Comparison of ENCODE assay signal across 15 cellular contexts in genomic region chr10:31359979-31360378, GRCh38. TPM values are rescaled to one million over a fixed set of nuclear protein-coding genes. Genes with fewer than 3 reads are reported as not detected.
DNase-seq lines count a peak whose midpoint lies in the region; ATAC-seq and TF ChIP-seq lines count a peak whose summit lies in the region.
"Had no signal": no experiment of that assay in that cellular context is flagged by ENCODE, and none has a peak within 500 bp of the region (broad histone marks: within the 10 kb centered on the region; RNA-seq: fewer than 3 reads in every experiment).

No MANE protein-coding gene starts in this region.

- no peaks in the 10 kb centered on the region for H3K27me3 Mint-ChIP-seq in stimulated activated naive B cell treated with anti-CD40 and anti-IgM and Interleukin-4, amounts not matched to agents 10 μg/mL and 1 μg/mL and 100 μg/mL, for 72 hours
- H3K27me3 Mint-ChIP-seq: activated CD4-positive, alpha-beta T cell treated with anti-CD3 and anti-CD28 coated beads, Interleukin-2, amount 10 ng/mL, durations not matched to agents 24 days and 14 days had no signal

- H3K4me3 ChIP-seq in lower lobe of right lung (no peak overlapping the region), mucosa of descending colon (no peak overlapping the region)
- no peak overlapping the region for H3K4me3 ChIP-seq in effector memory CD4-positive, alpha-beta T cell (ENCODE audit: insufficient read depth, low read depth, low read length, poor library complexity, severe bottlenecking)
- H3K4me3 ChIP-seq: heart right ventricle, suprapubic skin had no signal

- H3K4me1 ChIP-seq in lower lobe of right lung (peaks cover 17% of the 10 kb centered on the region), mucosa of descending colon (ENCODE audit: low read depth) (no peaks in the 10 kb centered on the region)
- no peaks in the 10 kb centered on the region for H3K4me1 ChIP-seq in effector memory CD4-positive, alpha-beta T cell (ENCODE audit: control insufficient read depth, insufficient read depth, low read length, poor library complexity, severe bottlenecking)

- DNase-seq in DMS53 treated with DMSO at 0.1 percent for 48 hours (lab: John Stamatoyannopoulos, UW; ENCODE audit: unreplicated experiment), result peak; percentile 73
- DNase-seq in NCI-H128 (lab: John Stamatoyannopoulos, UW; ENCODE audit: unreplicated experiment), result peak; percentile 26
- DNase-seq in RPMI7951 (ENCODE audit: low read depth), result peak; percentile 30
- DNase-seq in lower lobe of right lung, result no peak
- no peak for DNase-seq in stimulated activated naive B cell treated with anti-CD40 and anti-IgM and Interleukin-4, amounts not matched to agents 10 μg/mL and 1 μg/mL and 100 μg/mL, for 72 hours
- DNase-seq in mucosa of descending colon, result no peak
- DNase-seq in effector memory CD4-positive, alpha-beta T cell, result no peak
- no peak for DNase-seq in stimulated activated CD4-positive, alpha-beta T cell treated with anti-CD3 and anti-CD28 coated beads, Interleukin-2, amount 100 ng/mL, for 48 hours
- DNase-seq: activated CD4-positive, alpha-beta T cell treated with anti-CD3 and anti-CD28 coated beads, Interleukin-2, amount 10 ng/mL, durations not matched to agents 24 days and 14 days; heart right ventricle; left colon; RPMI8226 had no signal

- H3K9me3 ChIP-seq in lower lobe of right lung, result no peaks in the 10 kb centered on the region
- peaks cover 5% of the 10 kb centered on the region for H3K9me3 ChIP-seq in mucosa of descending colon
- no peaks in the 10 kb centered on the region for H3K9me3 ChIP-seq in effector memory CD4-positive, alpha-beta T cell (ENCODE audit: control insufficient read depth, low read length)

- no peak overlapping the region for H3K27ac ChIP-seq in lower lobe of right lung
- H3K27ac ChIP-seq in effector memory CD4-positive, alpha-beta T cell (ENCODE audit: insufficient read depth, low read length, poor library complexity, severe bottlenecking), result no peak overlapping the region
- H3K27ac ChIP-seq: heart right ventricle, suprapubic skin had no signal

- no peaks in the 10 kb centered on the region for H3K27me3 ChIP-seq in lower lobe of right lung (ENCODE audit: low read depth)
- no peaks in the 10 kb centered on the region for H3K27me3 ChIP-seq in effector memory CD4-positive, alpha-beta T cell (replicated peaks; ENCODE audit: control insufficient read depth, insufficient read depth, low read length, poor library complexity, severe bottlenecking)
- H3K27me3 ChIP-seq: heart right ventricle, suprapubic skin had no signal

- TF ChIP-seq CTCF in lower lobe of right lung (IDR thresholded peaks at IDR 0.05), result no peak
- TF ChIP-seq CTCF in mucosa of descending colon (IDR thresholded peaks at IDR 0.05), result no peak

- no peak overlapping the region for H3K4me3 Mint-ChIP-seq in stimulated activated naive B cell treated with anti-CD40 and anti-IgM and Interleukin-4, amounts not matched to agents 10 μg/mL and 1 μg/mL and 100 μg/mL, for 72 hours
- H3K4me3 Mint-ChIP-seq: activated CD4-positive, alpha-beta T cell treated with anti-CD3 and anti-CD28 coated beads, Interleukin-2, amount 10 ng/mL, durations not matched to agents 24 days and 14 days; CD14-positive monocyte had no signal

- H3K36me3 Mint-ChIP-seq in stimulated activated naive B cell treated with anti-CD40 and anti-IgM and Interleukin-4, amounts not matched to agents 10 μg/mL and 1 μg/mL and 100 μg/mL, for 72 hours, result peaks cover 29 to 31% of the 10 kb centered on the region in 2 donors
- H3K36me3 Mint-ChIP-seq: CD14-positive monocyte had no signal

- H3K27ac Mint-ChIP-seq in stimulated activated naive B cell treated with anti-CD40 and anti-IgM and Interleukin-4, amounts not matched to agents 10 μg/mL and 1 μg/mL and 100 μg/mL, for 72 hours, result no peak overlapping the region
- H3K27ac Mint-ChIP-seq: activated CD4-positive, alpha-beta T cell treated with anti-CD3 and anti-CD28 coated beads, Interleukin-2, amount 10 ng/mL, durations not matched to agents 24 days and 14 days; activated T-helper 2 cell treated with anti-CD3 and anti-CD28 coated beads, Interferon-gamma antibody, Interleukin-2, Interleukin-4, amounts not matched to agents 10 μg/mL and 5 μg/mL and 100 μg/mL, durations not matched to agents 14 hours and 24 hours and 36 hours; CD14-positive monocyte had no signal

- intact Hi-C loops in lower lobe of right lung (cut with DNase I), result no loop called here
- intact Hi-C loops in mucosa of descending colon (cut with DNase I, micrococcal nuclease), result no loop called here

- H3K36me3 ChIP-seq in lower lobe of right lung, result no peaks in the 10 kb centered on the region
- no peaks in the 10 kb centered on the region for H3K36me3 ChIP-seq in mucosa of descending colon (ENCODE audit: low read depth)
- no peaks in the 10 kb centered on the region for H3K36me3 ChIP-seq in effector memory CD4-positive, alpha-beta T cell (ENCODE audit: control insufficient read depth, insufficient read depth, low read length)

- ATAC-seq in lower lobe of right lung, result peak; percentile 55 to 80
- no peak for ATAC-seq in stimulated activated naive B cell treated with anti-CD40 and anti-IgM and Interleukin-4, amounts not matched to agents 10 μg/mL and 1 μg/mL and 100 μg/mL, for 72 hours (replicated peaks)
- ATAC-seq in mucosa of descending colon, result no peak
- ATAC-seq: left colon had no signal

- peaks cover 0 to 3% of the 10 kb centered on the region in 2 donors for H3K9me3 Mint-ChIP-seq in stimulated activated naive B cell treated with anti-CD40 and anti-IgM and Interleukin-4, amounts not matched to agents 10 μg/mL and 1 μg/mL and 100 μg/mL, for 72 hours
- H3K9me3 Mint-ChIP-seq: activated CD4-positive, alpha-beta T cell treated with anti-CD3 and anti-CD28 coated beads, Interleukin-2, amount 10 ng/mL, durations not matched to agents 24 days and 14 days had no signal

- peaks cover 13 to 22% of the 10 kb centered on the region in 2 donors for H3K4me1 Mint-ChIP-seq in stimulated activated naive B cell treated with anti-CD40 and anti-IgM and Interleukin-4, amounts not matched to agents 10 μg/mL and 1 μg/mL and 100 μg/mL, for 72 hours
- H3K4me1 Mint-ChIP-seq: CD14-positive monocyte had no signal

RNA-seq across cellular contexts. Expression of gene ZEB1, which starts 41.0 kb away (rescaled TPM):
- 82.7 and 99.4 TPM in 2 replicates for total RNA-seq in RPMI7951 (2014; rRNA removed; shearing (Covaris generic))
- total RNA-seq in lower lobe of right lung, result 46.4 TPM
- total RNA-seq in mucosa of descending colon, result 100 to 1,000 TPM in 1 of 3 donors, 10 to 100 TPM in 1, 1 to 10 TPM in 1; 8.8 to 200 (median 28.1) TPM

Comparison
In these comparisons a context has a peak if more than half of its experiments do, and no peak if none do; other contexts are left out.
1. DNase-seq: peak in DMS53 treated with DMSO at 0.1 percent for 48 hours (single experiment), NCI-H128 (single experiment) and RPMI7951 (single experiment); none in lower lobe of right lung (single experiment), stimulated activated naive B cell treated with anti-CD40 and anti-IgM and Interleukin-4, amounts not matched to agents 10 μg/mL and 1 μg/mL and 100 μg/mL, for 72 hours (single experiment), mucosa of descending colon (0 of 3), effector memory CD4-positive, alpha-beta T cell (0 of 3) and stimulated activated CD4-positive, alpha-beta T cell treated with anti-CD3 and anti-CD28 coated beads, Interleukin-2, amount 100 ng/mL, for 48 hours (0 of 2).
2. ATAC-seq: peak in lower lobe of right lung (2 of 2); none in stimulated activated naive B cell treated with anti-CD40 and anti-IgM and Interleukin-4, amounts not matched to agents 10 μg/mL and 1 μg/mL and 100 μg/mL, for 72 hours (0 of 2) and mucosa of descending colon (single experiment).